8 cellular contexts compared by ENCODE assay signal in genomic region chr3:184337315-184337714, GRCh38. TPM values are rescaled to one million over a fixed set of nuclear protein-coding genes. Genes with fewer than 3 reads are reported as not detected.
DNase-seq lines count a peak whose midpoint lies in the region; ATAC-seq and TF ChIP-seq lines count a peak whose summit lies in the region.

A gene with protein sequence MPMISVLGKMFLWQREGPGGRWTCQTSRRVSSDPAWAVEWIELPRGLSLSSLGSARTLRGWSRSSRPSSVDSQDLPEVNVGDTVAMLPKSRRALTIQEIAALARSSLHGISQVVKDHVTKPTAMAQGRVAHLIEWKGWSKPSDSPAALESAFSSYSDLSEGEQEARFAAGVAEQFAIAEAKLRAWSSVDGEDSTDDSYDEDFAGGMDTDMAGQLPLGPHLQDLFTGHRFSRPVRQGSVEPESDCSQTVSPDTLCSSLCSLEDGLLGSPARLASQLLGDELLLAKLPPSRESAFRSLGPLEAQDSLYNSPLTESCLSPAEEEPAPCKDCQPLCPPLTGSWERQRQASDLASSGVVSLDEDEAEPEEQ (plus strand): TSS chr3:184337600. CDS start chr3:184337631, 31 bp downstream.

- H3K27ac ChIP-seq in coronary artery (peak within 1 kb of the TSS; percentile 96 to 98), lung (ENCODE audit: low read depth in 1 of 2, low read length in 1 of 2) (peak within 1 kb of the TSS; percentile 88 to 96)

- DNase-seq in AG08396 (ENCODE audit: low spot score) (peak; percentile 58), NCI-H1694 treated with DMSO at 0.1 percent for 48 hours (lab: John Stamatoyannopoulos, UW) (peak; percentile 44), coronary artery (ENCODE audit: low spot score) (peak; percentile 94), lung (ENCODE audit: low spot score) (no peak), superior temporal gyrus (ENCODE audit: extremely low spot score) (peak; percentile 79), RPMI8226 (no peak), OCI-M1 (lab: John Stamatoyannopoulos, UW) (no peak), NCI-H1092 (lab: John Stamatoyannopoulos, UW) (no peak)

- H3K27me3 ChIP-seq in lung (ENCODE audit: control insufficient read depth, insufficient read depth) = no peaks in the 10 kb centered on the region

- H3K4me1 ChIP-seq in lung (ENCODE audit: control insufficient read depth in 2 of 2, insufficient read depth in 2 of 2, low read length in 2 of 2) = peaks cover 9 to 30% of the 10 kb centered on the region in 2 donors

- ATAC-seq in lung (ENCODE audit: insufficient read depth, low FRiP score) = no peak

- TF ChIP-seq CTCF in coronary artery (IDR thresholded peaks at IDR 0.05) = no peak
- no peak for TF ChIP-seq CTCF in lung (IDR thresholded peaks at IDR 0.05; ENCODE audit: control extremely low read depth, extremely low read depth)

- H3K4me3 ChIP-seq in coronary artery (peak within 1 kb of the TSS; percentile 89), lung (peak within 1 kb of the TSS; percentile 62)

- peaks cover 4 to 27% of the 10 kb centered on the region in 2 donors for H3K36me3 ChIP-seq in lung (ENCODE audit: control insufficient read depth in 2 of 2, insufficient read depth in 2 of 2, low read length in 2 of 2)

- WGBS in lung, 2 donors = 75 to 81% methylated on average over 8 of the region's 8 CpGs

- H3K9me3 ChIP-seq in lung (ENCODE audit: control insufficient read depth in 2 of 2, insufficient read depth in 1 of 2, low read length in 1 of 2) = no peaks in the 10 kb centered on the region

RNA-seq across cellular contexts. Expression of the gene that starts here (rescaled TPM):
- total RNA-seq in lung = 10 to 100 TPM; 15.8 to 21.4 TPM
- polyA plus RNA-seq in lung = 10 to 100 TPM; 12.9 to 15.5 TPM

Comparison
In these comparisons a context has a peak if more than half of its experiments do, and no peak if none do; other contexts are left out.
1. DNase-seq: peak in AG08396 (single experiment), NCI-H1694 treated with DMSO at 0.1 percent for 48 hours (single experiment), coronary artery (single experiment) and superior temporal gyrus (single experiment); none in lung (single experiment), RPMI8226 (single experiment), OCI-M1 (single experiment) and NCI-H1092 (single experiment).